In the genomic region with DNA sequence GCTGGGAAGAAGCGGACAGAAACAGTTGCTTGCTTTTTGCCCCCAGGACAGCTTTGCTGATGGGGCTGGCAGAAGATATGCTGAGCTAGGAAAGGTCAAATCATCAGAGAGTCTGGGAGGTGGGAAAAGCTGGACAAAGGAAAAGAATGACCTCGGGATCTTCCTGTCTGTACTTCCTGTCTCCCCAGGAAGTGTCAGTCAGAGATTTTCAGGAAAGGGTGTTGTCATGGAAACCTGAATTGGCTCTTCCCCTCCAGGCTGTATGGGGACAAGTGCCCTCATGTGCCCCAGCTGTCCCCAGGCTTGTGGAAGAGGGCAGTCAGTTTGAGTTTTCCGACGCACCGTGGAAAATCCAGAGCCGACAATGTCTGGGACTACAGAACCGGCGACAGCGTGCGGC, we compare ENCODE assay signal across 18 cellular contexts.
DNase-seq lines count a peak whose midpoint lies in the region; ATAC-seq and TF ChIP-seq lines count a peak whose summit lies in the region.
"Had no signal": no experiment of that assay in that cellular context is flagged by ENCODE, and none has a peak within 500 bp of the region (broad histone marks: within the 10 kb centered on the region; RNA-seq: fewer than 3 reads in every experiment).

No MANE protein-coding gene starts in this region.

- CTCF ChIA-PET in PC-3 (lab: Charles Lee), result interaction anchor here (0.6 kb wide), 1 partner anchor 49 kb away, joined by 9 read pairs; no protein-coding TSS in a partner anchor

- H3K36me3 ChIP-seq in PC-3 (ENCODE audit: low read depth, low read length) (no peaks in the 10 kb centered on the region), neuron (ENCODE audit: insufficient read depth, low read length) (no peaks in the 10 kb centered on the region), sigmoid colon (no peaks in the 10 kb centered on the region)
- H3K36me3 ChIP-seq: WERI-Rb-1 had no signal

- 25 to 71% methylated on average over 10 of the region's 10 CpGs for WGBS in sigmoid colon, 2 donors

- no peaks in the 10 kb centered on the region for H3K79me2 ChIP-seq in PC-3 (ENCODE audit: low read length)

- peak; percentile 49 for DNase-seq in DMS 273 (lab: John Stamatoyannopoulos, UW; ENCODE audit: unreplicated experiment)
- no peak for DNase-seq in DMS 273 treated with DMSO at 0.1 percent for 48 hours (lab: John Stamatoyannopoulos, UW)
- no peak for DNase-seq in PC-3
- DNase-seq in glutamatergic neuron, result no peak
- no peak for DNase-seq in sigmoid colon
- DNase-seq in AG20443 (ENCODE audit: low spot score), result no peak
- DNase-seq in MV-4-11 (lab: John Stamatoyannopoulos, UW), result no peak
- DNase-seq: activated gamma-delta T cell treated with Interleukin-2 at 50 U/mL for 16 hours, dorsolateral prefrontal cortex, EL, IMR-90, occipital lobe, WERI-Rb-1 had no signal

- H3K27ac ChIP-seq in PC-3 (ENCODE audit: low read length) (no peak overlapping the region), sigmoid colon (peak overlapping the region in 2 of 4 donors; percentile 9 to 26)
- H3K27ac ChIP-seq: 22Rv1, dorsolateral prefrontal cortex, WERI-Rb-1 had no signal

- peak; percentile 29 for ATAC-seq in PC-3
- ATAC-seq: GM12878 had no signal

- intact Hi-C loops in PC-3 (cut with micrococcal nuclease), result loop anchor here (5.0 kb wide), 1 partner anchor 123 kb away; a partner anchor contains a TSS
- intact Hi-C loops in sigmoid colon (cut with DNase I), result loop anchor here (5.0 to 10.0 kb wide), 2 partner anchors 98 to 236 kb away; no protein-coding TSS in a partner anchor

- TF ChIP-seq EP300 in sigmoid colon (IDR thresholded peaks at IDR 0.05), result no peak

- H3K4me3 Mint-ChIP-seq in glutamatergic neuron (ENCODE audit: unreplicated experiment), result no peak overlapping the region
- H3K4me3 Mint-ChIP-seq: CD14-positive monocyte, memory B cell had no signal

- H3K4me2 ChIP-seq in PC-3 (ENCODE audit: low read length), result peak overlapping the region; percentile 65

- H3F3A ChIP-seq in PC-3 (ENCODE audit: low read length, unreplicated experiment), result no peaks in the 10 kb centered on the region

- BruUV-seq in PC-3 (replicated peaks; lab: Mats Ljungman, UMichigan), result no TSS peak

- H3K4me3 ChIP-seq in PC-3 (ENCODE audit: low read length) (peak overlapping the region; percentile 56), neuron (ENCODE audit: low read length) (no peak overlapping the region), sigmoid colon (no peak overlapping the region)
- H3K4me3 ChIP-seq: dorsolateral prefrontal cortex, GM12878 had no signal

- no peaks in the 10 kb centered on the region for H3K36me3 Mint-ChIP-seq in glutamatergic neuron (ENCODE audit: unreplicated experiment)
- H3K36me3 Mint-ChIP-seq: CD14-positive monocyte, memory B cell had no signal

- H3K9me3 Mint-ChIP-seq in glutamatergic neuron (ENCODE audit: unreplicated experiment), result peaks cover 2% of the 10 kb centered on the region
- H3K9me3 Mint-ChIP-seq: memory B cell had no signal

- H3K27me3 ChIP-seq in PC-3 (ENCODE audit: low read length) (no peaks in the 10 kb centered on the region), neuron (ENCODE audit: insufficient read depth, low read length) (no peaks in the 10 kb centered on the region), sigmoid colon (no peaks in the 10 kb centered on the region)

- H3K9ac ChIP-seq in PC-3 (ENCODE audit: low read length), result no peak overlapping the region

- H2AFZ ChIP-seq in PC-3 (ENCODE audit: low read length) (peak overlapping the region; percentile 78), neuron (ENCODE audit: low read depth, low read length) (peak overlapping the region; percentile 48)

- no peaks in the 10 kb centered on the region for H4K20me1 ChIP-seq in PC-3 (ENCODE audit: low read length)

- TF ChIP-seq CTCF in PC-3 (conservative IDR thresholded peaks at IDR 0.05; ENCODE audit: low read depth, low read length) (no peak), glutamatergic neuron (IDR thresholded peaks at IDR 0.05; ENCODE audit: partially characterized antibody, unreplicated experiment) (no peak), sigmoid colon (IDR thresholded peaks at IDR 0.05) (no peak)

- TF ChIP-seq POLR2A in sigmoid colon (IDR thresholded peaks at IDR 0.05), result no peak

- H3K9me3 ChIP-seq in PC-3 (ENCODE audit: low read length) (no peaks in the 10 kb centered on the region), neuron (ENCODE audit: low read length) (no peaks in the 10 kb centered on the region), sigmoid colon (no peaks in the 10 kb centered on the region)

- H3K27me3 Mint-ChIP-seq in glutamatergic neuron (ENCODE audit: unreplicated experiment), result peaks cover 6% of the 10 kb centered on the region

- H3K4me1 ChIP-seq in PC-3 (ENCODE audit: insufficient read depth, low read length) (peaks cover 13% of the 10 kb centered on the region), neuron (ENCODE audit: insufficient read depth, low read length) (peaks cover 23% of the 10 kb centered on the region), sigmoid colon (peaks cover 0 to 22% (median 17%) of the 10 kb centered on the region in 4 donors)

- POLR2A ChIA-PET in PC-3 (lab: Charles Lee; ENCODE audit: unreplicated experiment), result no interaction called here

- peaks cover 10% of the 10 kb centered on the region for H3K4me1 Mint-ChIP-seq in glutamatergic neuron (ENCODE audit: low read depth, unreplicated experiment)

- peak overlapping the region; percentile 60 for H3K27ac Mint-ChIP-seq in glutamatergic neuron (ENCODE audit: unreplicated experiment)
- H3K27ac Mint-ChIP-seq: CD14-positive monocyte, memory B cell had no signal

- H3K9me2 ChIP-seq in PC-3 (replicated peaks; ENCODE audit: low read length), result no peaks in the 10 kb centered on the region
